In genomic region chr3:152359385-152360248, GRCh38 we compare ENCODE assay signal across 16 cellular contexts.
DNase-seq lines count a peak whose midpoint lies in the region; ATAC-seq and TF ChIP-seq lines count a peak whose summit lies in the region.
"Had no signal": no experiment of that assay in that cellular context is flagged by ENCODE, and none has a peak within 500 bp of the region (broad histone marks: within the 10 kb centered on the region; RNA-seq: fewer than 3 reads in every experiment).

No MANE protein-coding gene starts in this region.

- H3K27ac ChIP-seq in VCaP: peak overlapping the region; percentile 55
- H3K27ac ChIP-seq in gastroesophageal sphincter: peak overlapping the region in 3 of 4 donors; percentile 12 to 49 (median 14)
- H3K27ac ChIP-seq in hepatocyte: no peak overlapping the region
- H3K27ac ChIP-seq: HL-60, SK-N-MC had no signal

- no peak for TF ChIP-seq POLR2A in gastroesophageal sphincter (IDR thresholded peaks at IDR 0.05)

- H3K9me3 ChIP-seq in gastroesophageal sphincter (no peaks in the 10 kb centered on the region), hepatocyte (ENCODE audit: low read depth) (no peaks in the 10 kb centered on the region)
- H3K9me3 ChIP-seq: stomach had no signal

- H3K4me1 ChIP-seq in gastroesophageal sphincter (peaks cover 13 to 96% (median 24%) of the 10 kb centered on the region in 3 donors), hepatocyte (ENCODE audit: insufficient read depth) (no peaks in the 10 kb centered on the region)

- no peak for TF ChIP-seq EP300 in gastroesophageal sphincter (IDR thresholded peaks at IDR 0.05)

- H3K4me3 Mint-ChIP-seq in activated T-cell treated with anti-CD3 and anti-CD28 coated beads, Interleukin-2, amount 50 U/mL, for 24 hours: no peak overlapping the region
- no peak overlapping the region for H3K4me3 Mint-ChIP-seq in stimulated activated naive B cell treated with anti-CD40 and anti-IgM and Interleukin-4, amounts not matched to agents 10 μg/mL and 1 μg/mL and 100 μg/mL, for 72 hours
- H3K4me3 Mint-ChIP-seq: nephron had no signal

- no peaks in the 10 kb centered on the region for H3K9me3 Mint-ChIP-seq in activated T-cell treated with anti-CD3 and anti-CD28 coated beads, Interleukin-2, amount 50 U/mL, for 24 hours
- no peaks in the 10 kb centered on the region for H3K9me3 Mint-ChIP-seq in stimulated activated naive B cell treated with anti-CD40 and anti-IgM and Interleukin-4, amounts not matched to agents 10 μg/mL and 1 μg/mL and 100 μg/mL, for 72 hours
- H3K9me3 Mint-ChIP-seq: nephron had no signal

- peaks cover 37% of the 10 kb centered on the region for H4K20me1 ChIP-seq in hepatocyte (ENCODE audit: insufficient read depth, poor library complexity, severe bottlenecking)

- H3K4me2 ChIP-seq in hepatocyte: no peak overlapping the region

- H3K4me1 Mint-ChIP-seq in activated T-cell treated with anti-CD3 and anti-CD28 coated beads, Interleukin-2, amount 50 U/mL, for 24 hours (ENCODE audit: low read depth): peaks cover 83% of the 10 kb centered on the region
- H3K4me1 Mint-ChIP-seq in stimulated activated naive B cell treated with anti-CD40 and anti-IgM and Interleukin-4, amounts not matched to agents 10 μg/mL and 1 μg/mL and 100 μg/mL, for 72 hours: peaks cover 38 to 68% of the 10 kb centered on the region in 2 donors

- H3K27me3 ChIP-seq in gastroesophageal sphincter (no peaks in the 10 kb centered on the region), hepatocyte (no peaks in the 10 kb centered on the region)
- H3K27me3 ChIP-seq: stomach had no signal

- DNase-seq in activated T-cell treated with anti-CD3 and anti-CD28 coated beads, Interleukin-2, amount 50 U/mL, for 24 hours: no peak
- DNase-seq in activated T-cell treated with anti-CD3 and anti-CD28 coated beads, Interleukin-2, amount 50 U/mL, for 1 hour: no peak
- no peak for DNase-seq in stimulated activated naive B cell treated with anti-CD40 and anti-IgM and Interleukin-4, amounts not matched to agents 10 μg/mL and 1 μg/mL and 100 μg/mL, for 72 hours
- no peak for DNase-seq in hepatocyte (ENCODE audit: low spot score)
- no peak for DNase-seq in activated CD4-positive, CD25-positive, alpha-beta regulatory T cell treated with anti-CD3 and anti-CD28 coated beads, Interleukin-2, amount 50 U/mL, for 72 hours
- no peak for DNase-seq in CD1c-positive myeloid dendritic cell (ENCODE audit: extremely low spot score)
- DNase-seq: activated CD8-positive, alpha-beta memory T cell treated with anti-CD3 and anti-CD28 coated beads for 24 hours; anterior cingulate cortex; MV-4-11; NCI-H526 treated with DMSO at 0.1 percent for 48 hours; stomach had no signal

- ATAC-seq in gastroesophageal sphincter: no peak
- no peak for ATAC-seq in stimulated activated naive B cell treated with anti-CD40 and anti-IgM and Interleukin-4, amounts not matched to agents 10 μg/mL and 1 μg/mL and 100 μg/mL, for 72 hours (replicated peaks)

- H3K36me3 Mint-ChIP-seq in activated T-cell treated with anti-CD3 and anti-CD28 coated beads, Interleukin-2, amount 50 U/mL, for 24 hours (ENCODE audit: low read depth): peaks cover 73% of the 10 kb centered on the region
- H3K36me3 Mint-ChIP-seq in stimulated activated naive B cell treated with anti-CD40 and anti-IgM and Interleukin-4, amounts not matched to agents 10 μg/mL and 1 μg/mL and 100 μg/mL, for 72 hours: peaks cover 29 to 57% of the 10 kb centered on the region in 2 donors

- no peak for TF ChIP-seq CTCF in VCaP (conservative IDR thresholded peaks at IDR 0.05)
- no peak for TF ChIP-seq CTCF in gastroesophageal sphincter (IDR thresholded peaks at IDR 0.05)
- no peak for TF ChIP-seq CTCF in hepatocyte (IDR thresholded peaks at IDR 0.05; ENCODE audit: poor library complexity)

- H3K27ac Mint-ChIP-seq in activated T-cell treated with anti-CD3 and anti-CD28 coated beads, Interleukin-2, amount 50 U/mL, for 24 hours: peak overlapping the region; percentile 85
- H3K27ac Mint-ChIP-seq in stimulated activated naive B cell treated with anti-CD40 and anti-IgM and Interleukin-4, amounts not matched to agents 10 μg/mL and 1 μg/mL and 100 μg/mL, for 72 hours: peak overlapping the region; percentile 83

- no peaks in the 10 kb centered on the region for H3K9me2 ChIP-seq in hepatocyte (replicated peaks; ENCODE audit: insufficient read depth)

- H3K4me3 ChIP-seq in gastroesophageal sphincter (no peak overlapping the region), hepatocyte (no peak overlapping the region)
- H3K4me3 ChIP-seq: SK-N-MC, stomach had no signal

- no peak overlapping the region for H2AFZ ChIP-seq in hepatocyte

- peaks cover 98% of the 10 kb centered on the region for H3K79me2 ChIP-seq in hepatocyte

- WGBS in gastroesophageal sphincter (ENCODE audit: low coverage in 1 of 2), 2 donors: 21 to 25% methylated on average over 2 of the region's 2 CpGs
- whole genome bisulfite sequencing in hepatocyte (ENCODE audit: low lambda C conversion rate, missing lambda C conversion rate): 80% methylated on average over 2 of the region's 2 CpGs

- H3K27me3 Mint-ChIP-seq in activated T-cell treated with anti-CD3 and anti-CD28 coated beads, Interleukin-2, amount 50 U/mL, for 24 hours: no peaks in the 10 kb centered on the region
- H3K27me3 Mint-ChIP-seq in stimulated activated naive B cell treated with anti-CD40 and anti-IgM and Interleukin-4, amounts not matched to agents 10 μg/mL and 1 μg/mL and 100 μg/mL, for 72 hours: no peaks in the 10 kb centered on the region

- H3K36me3 ChIP-seq in gastroesophageal sphincter (no peaks in the 10 kb centered on the region), hepatocyte (replicated peaks; ENCODE audit: insufficient read depth, low read depth) (no peaks in the 10 kb centered on the region)
- H3K36me3 ChIP-seq: stomach had no signal
